1 cellular context compared by ENCODE assay signal in the genomic region with DNA sequence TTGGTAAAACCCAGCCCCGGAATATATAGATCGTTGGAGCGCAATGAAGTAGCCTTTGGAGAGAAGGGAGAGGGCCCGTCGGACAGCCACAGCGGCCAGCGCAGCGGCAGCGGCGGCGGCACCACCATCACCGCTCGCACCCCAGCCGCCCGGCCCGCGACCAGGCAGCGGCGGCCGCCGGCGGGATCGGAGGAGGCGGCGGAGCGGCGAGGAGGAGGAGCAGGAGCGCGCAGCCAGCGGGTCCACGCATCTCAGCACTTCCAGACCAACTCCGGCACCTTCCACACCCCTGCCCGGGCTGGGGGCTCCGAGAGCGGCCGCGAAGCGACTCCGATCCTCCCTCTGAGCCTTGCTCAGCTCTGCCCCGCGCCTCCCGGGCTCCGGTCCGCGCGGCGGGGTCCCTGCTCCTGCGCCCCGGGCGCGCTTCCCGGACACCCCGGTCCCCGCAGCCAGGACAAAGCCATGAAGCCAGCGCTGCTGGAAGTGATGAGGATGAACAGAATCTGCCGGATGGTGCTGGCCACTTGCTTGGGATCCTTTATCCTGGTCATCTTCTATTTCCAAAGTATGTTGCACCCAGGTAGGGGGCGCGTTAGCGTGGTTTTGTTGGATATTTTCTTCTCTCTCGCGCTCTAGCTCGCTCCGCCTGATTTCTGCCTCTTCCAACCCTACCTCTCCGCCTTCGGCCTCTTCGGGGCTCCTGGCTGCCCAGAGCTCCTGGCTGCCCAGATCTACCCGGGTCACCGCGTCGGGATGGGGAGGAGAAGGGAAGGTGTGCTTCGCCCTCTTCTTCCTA.
TF ChIP-seq lines count a peak whose summit lies in the region.

No MANE protein-coding gene starts in this region.

TF ChIP-seq in SK-N-SH, 30 proteins besides CTCF, POLR2A, EP300 and RAD21 (continued from another document):
- TF ChIP-seq RFX5 (IDR thresholded peaks at IDR 0.05; ENCODE audit: low read length): 0 out of 2 replicates have a peak, but pooled peaks have one; percentile 2
- no peak for TF ChIP-seq TEAD4 (IDR thresholded peaks at IDR 0.05; ENCODE audit: borderline replicate concordance, insufficient read depth)
- no peak for TF ChIP-seq EZH2phosphoT487 (IDR thresholded peaks at IDR 0.05; ENCODE audit: borderline replicate concordance, low read depth)
- TF ChIP-seq, protein P1, sequence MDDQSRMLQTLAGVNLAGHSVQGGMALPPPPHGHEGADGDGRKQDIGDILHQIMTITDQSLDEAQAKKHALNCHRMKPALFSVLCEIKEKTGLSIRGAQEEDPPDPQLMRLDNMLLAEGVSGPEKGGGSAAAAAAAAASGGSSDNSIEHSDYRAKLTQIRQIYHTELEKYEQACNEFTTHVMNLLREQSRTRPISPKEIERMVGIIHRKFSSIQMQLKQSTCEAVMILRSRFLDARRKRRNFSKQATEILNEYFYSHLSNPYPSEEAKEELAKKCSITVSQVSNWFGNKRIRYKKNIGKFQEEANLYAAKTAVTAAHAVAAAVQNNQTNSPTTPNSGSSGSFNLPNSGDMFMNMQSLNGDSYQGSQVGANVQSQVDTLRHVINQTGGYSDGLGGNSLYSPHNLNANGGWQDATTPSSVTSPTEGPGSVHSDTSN (IDR thresholded peaks at IDR 0.05): no peak
- TF ChIP-seq SMC3 (IDR thresholded peaks at IDR 0.05; ENCODE audit: low read depth, low read length): peak; percentile 37
- peak; percentile 78 for TF ChIP-seq POLR2AphosphoS5 (IDR thresholded peaks at IDR 0.05; ENCODE audit: low read depth, low read length)
- TF ChIP-seq TAF1 (IDR thresholded peaks at IDR 0.05; ENCODE audit: borderline replicate concordance, low read depth, low read length): peak; percentile 17
- TF ChIP-seq MXI1 (IDR thresholded peaks at IDR 0.05; ENCODE audit: low read depth, low read length): peak; percentile 37
